Comparison of ENCODE assay signal across 8 cellular contexts in the genomic region with DNA sequence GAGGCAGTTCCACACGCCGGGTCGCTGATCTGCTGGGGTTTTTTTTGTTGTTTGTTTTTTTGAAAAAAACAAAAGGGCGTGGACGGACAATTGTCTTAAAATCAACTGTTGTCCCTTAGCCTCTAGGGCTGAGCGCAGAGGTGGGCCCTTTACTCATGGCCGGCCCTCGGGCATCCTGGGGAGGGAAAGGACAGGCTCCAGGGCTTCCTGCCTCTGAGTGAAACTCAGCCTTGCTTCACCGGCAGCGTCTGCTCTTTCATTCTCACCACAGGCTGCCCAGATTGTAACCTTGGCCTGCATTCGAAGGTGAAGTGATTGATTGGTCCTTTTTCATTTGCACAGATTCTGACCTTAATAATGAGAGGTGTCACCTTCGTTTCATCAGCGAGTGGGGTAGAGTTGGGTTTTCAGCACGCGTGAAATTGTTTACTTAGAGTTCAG. TPM values are rescaled to one million over a fixed set of nuclear protein-coding genes. Genes with fewer than 3 reads are reported as not detected.
A peak's percentile ranks its signal among the peaks of the same experiment; 100 is the strongest.
DNase-seq lines count a peak whose midpoint lies in the region; ATAC-seq and TF ChIP-seq lines count a peak whose summit lies in the region.

No MANE protein-coding gene starts in this region.

- POLR2A ChIA-PET in HCT116 (lab: Charles Lee): no interaction called here
- POLR2A ChIA-PET in activated B cell treated with CpG ODN at 0.5 μM for 24 hours (lab: Charles Lee): no interaction called here

- ATAC-seq in HCT116: peak; percentile 8
- ATAC-seq in activated B cell treated with CpG ODN at 0.5 μM for 24 hours (ENCODE audit: low read depth): peak; percentile 18
- peak; percentile 46 for ATAC-seq in stimulated activated effector memory CD8-positive, alpha-beta T cell treated with anti-CD3 and anti-CD28 coated beads, Interleukin-12 subunit alpha, Interleukin-12 subunit beta, amount 100 ng/mL, for 72 hours

- peaks cover 11% of the 10 kb centered on the region for H3K36me3 Mint-ChIP-seq in activated B cell treated with CpG ODN at 0.5 μM for 24 hours (ENCODE audit: low read depth)
- peaks cover 21% of the 10 kb centered on the region for H3K36me3 Mint-ChIP-seq in stimulated activated effector memory CD8-positive, alpha-beta T cell treated with anti-CD3 and anti-CD28 coated beads, Interleukin-12 subunit alpha, Interleukin-12 subunit beta, amount 100 ng/mL, for 72 hours

- DNase-seq in activated gamma-delta T cell treated with Interleukin-2 at 50 U/mL for 16 hours (peak; percentile 24), activated gamma-delta T cell (lab: John Stamatoyannopoulos, UW) (no peak), HCT116 (ENCODE audit: low read depth, low spot score) (no peak), MG63 (peak; percentile 71), activated B cell treated with CpG ODN at 0.5 μM for 24 hours (no peak), midbrain (lab: John Stamatoyannopoulos, UW) (peak; percentile 23)
- DNase-seq in effector CD4-positive, alpha-beta T cell: peak; percentile 20
- no peak for DNase-seq in stimulated activated effector memory CD8-positive, alpha-beta T cell treated with anti-CD3 and anti-CD28 coated beads, Interleukin-12 subunit alpha, Interleukin-12 subunit beta, amount 100 ng/mL, for 72 hours (ENCODE audit: low spot score in 2 of 2)

- no peak for TF ChIP-seq POLR2A in HCT116 (IDR thresholded peaks at IDR 0.05; ENCODE audit: borderline replicate concordance, extremely low read depth, insufficient read depth, insufficient read length)

- intact Hi-C loops in HCT116 (cut with micrococcal nuclease) (no loop called here), activated B cell treated with CpG ODN at 0.5 μM for 24 hours (cut with micrococcal nuclease) (loop anchor here (5.0 kb wide), 4 partner anchors 48 to 913 kb away; no protein-coding TSS in a partner anchor)

- H3K9me3 Mint-ChIP-seq in activated B cell treated with CpG ODN at 0.5 μM for 24 hours: no peaks in the 10 kb centered on the region
- no peaks in the 10 kb centered on the region for H3K9me3 Mint-ChIP-seq in stimulated activated effector memory CD8-positive, alpha-beta T cell treated with anti-CD3 and anti-CD28 coated beads, Interleukin-12 subunit alpha, Interleukin-12 subunit beta, amount 100 ng/mL, for 72 hours

- H3K27me3 ChIP-seq in HCT116 (ENCODE audit: insufficient read depth, low read length) (no peaks in the 10 kb centered on the region), MG63 (no peaks in the 10 kb centered on the region)

- peaks cover 20% of the 10 kb centered on the region for H3K4me1 Mint-ChIP-seq in activated B cell treated with CpG ODN at 0.5 μM for 24 hours
- peaks cover 29% of the 10 kb centered on the region for H3K4me1 Mint-ChIP-seq in stimulated activated effector memory CD8-positive, alpha-beta T cell treated with anti-CD3 and anti-CD28 coated beads, Interleukin-12 subunit alpha, Interleukin-12 subunit beta, amount 100 ng/mL, for 72 hours

- CTCF ChIA-PET in HCT116 (lab: Charles Lee): no interaction called here
- CTCF ChIA-PET in activated B cell treated with CpG ODN at 0.5 μM for 24 hours (lab: Charles Lee): no interaction called here

- H3K4me1 ChIP-seq in HCT116 (ENCODE audit: control insufficient read depth in 1 of 2, insufficient read depth in 2 of 2, low read length in 2 of 2): peaks cover 13 to 26% of the 10 kb centered on the region in 2 experiments

- no peak overlapping the region for H2AFZ ChIP-seq in HCT116 (ENCODE audit: low read depth, low read length, poor library complexity, severe bottlenecking)

- H3K36me3 ChIP-seq in HCT116 (ENCODE audit: control insufficient read depth in 1 of 2, insufficient read depth in 2 of 2, low read length in 2 of 2) (0 out of 4 replicates have a peak, but pooled peaks cover 0 to 3% of the 10 kb centered on the region in 2 experiments), MG63 (peaks cover 23% of the 10 kb centered on the region)

- peak overlapping the region; percentile 81 for H3K27ac ChIP-seq in HCT116 (ENCODE audit: low read depth, low read length)

- TF ChIP-seq RAD21 in HCT116 (IDR thresholded peaks at IDR 0.05; ENCODE audit: low read depth): no peak

- H3K4me2 ChIP-seq in HCT116 (ENCODE audit: low read length): peak overlapping the region; percentile 89

- RAD21 ChIA-PET in HCT116 (lab: Charles Lee; ENCODE audit: low non-redundant PET in 1 of 2, low total read pairs in 2 of 2, uncharacterized antibody in 2 of 2, unreplicated experiment in 2 of 2): no interaction called here

- H3K9me2 ChIP-seq in HCT116 (ENCODE audit: insufficient read depth): no peaks in the 10 kb centered on the region

- TF ChIP-seq CTCF in HCT116 (IDR thresholded peaks at IDR 0.05 in 2 of 3, conservative IDR thresholded peaks at IDR 0.05 in 1 of 3; ENCODE audit: borderline replicate concordance in 1 of 3, insufficient read depth in 1 of 3, low read depth in 2 of 3, low read length in 2 of 3) (no peak), activated B cell treated with CpG ODN at 0.5 μM for 24 hours (IDR thresholded peaks at IDR 0.05) (no peak)

- peaks cover 10% of the 10 kb centered on the region; the same call in 1 of the 2 replicates for H4K20me1 ChIP-seq in HCT116 (ENCODE audit: insufficient read depth)

- peaks cover 51% of the 10 kb centered on the region for H3K79me2 ChIP-seq in HCT116 (ENCODE audit: insufficient read depth, low read length)

- peak overlapping the region; percentile 94 for H3K27ac Mint-ChIP-seq in activated B cell treated with CpG ODN at 0.5 μM for 24 hours
- peak overlapping the region; percentile 97 for H3K27ac Mint-ChIP-seq in stimulated activated effector memory CD8-positive, alpha-beta T cell treated with anti-CD3 and anti-CD28 coated beads, Interleukin-12 subunit alpha, Interleukin-12 subunit beta, amount 100 ng/mL, for 72 hours

- TSS peak; percentile 58 for BruUV-seq in HCT116 (replicated peaks; lab: Mats Ljungman, UMichigan)

- H3K9me3 ChIP-seq in HCT116 (ENCODE audit: control insufficient read depth in 1 of 2, insufficient read depth in 1 of 2, low read depth in 1 of 2, low read length in 2 of 2) (no peaks in the 10 kb centered on the region), MG63 (0 out of 2 replicates have a peak, but pooled peaks cover under 1% of the 10 kb centered on the region)

- no peaks in the 10 kb centered on the region for H3K27me3 Mint-ChIP-seq in activated B cell treated with CpG ODN at 0.5 μM for 24 hours

- H3K4me3 Mint-ChIP-seq in activated B cell treated with CpG ODN at 0.5 μM for 24 hours: peak overlapping the region; percentile 94
- peak overlapping the region; percentile 94 for H3K4me3 Mint-ChIP-seq in stimulated activated effector memory CD8-positive, alpha-beta T cell treated with anti-CD3 and anti-CD28 coated beads, Interleukin-12 subunit alpha, Interleukin-12 subunit beta, amount 100 ng/mL, for 72 hours

- H3K4me3 ChIP-seq in HCT116 (replicated peaks in 1 of 2; ENCODE audit: low read depth in 1 of 2, low read length in 2 of 2) (peak overlapping the region; percentile 75 to 85), MG63 (peak overlapping the region; percentile 95)

- peak overlapping the region; percentile 89 for H3K9ac ChIP-seq in HCT116 (ENCODE audit: low read length)

TF ChIP-seq in HCT116, 20 proteins besides CTCF, POLR2A, EP300 and RAD21 (continues in another document):
- TF ChIP-seq ATF3 (IDR thresholded peaks at IDR 0.05) (no peak), ELF1 (IDR thresholded peaks at IDR 0.05; ENCODE audit: borderline replicate concordance, low read depth) (no peak), CBX3 (IDR thresholded peaks at IDR 0.05; ENCODE audit: low read depth) (no peak), FOSL1 (IDR thresholded peaks at IDR 0.05; ENCODE audit: low read depth) (no peak), YY1 (IDR thresholded peaks at IDR 0.05; ENCODE audit: extremely low read depth, insufficient replicate concordance, low read depth, low read length) (no peak), REST (IDR thresholded peaks at IDR 0.05; ENCODE audit: low read depth) (no peak), EZH2phosphoT487 (IDR thresholded peaks at IDR 0.05; ENCODE audit: borderline replicate concordance) (no peak)

RNA-seq across cellular contexts. Expression of gene SMIM13, which starts 0.8 kb away (rescaled TPM):
- total RNA-seq in HCT116 (2021; ENCODE audit: unreplicated experiment) (15.7 TPM), activated B cell treated with CpG ODN at 0.5 μM for 24 hours (5.8 and 5.9 TPM in 2 replicates)
- polyA plus RNA-seq in HCT116 (2012): 6.6 and 7.5 TPM in 2 replicates
- total RNA-seq in MG63 (2014; rRNA removed; shearing (Covaris generic); ENCODE audit: low replicate concordance): 18.6 and 27.3 TPM in 2 replicates

RNA-seq across cellular contexts. Expression of gene ERVFRD-1, which starts 17.1 kb away (rescaled TPM):
- not detected for total RNA-seq in HCT116 (2021; ENCODE audit: unreplicated experiment)
- 0.03 and 0.05 TPM in 2 replicates for polyA plus RNA-seq in HCT116 (2012)
- total RNA-seq in MG63 (2014; rRNA removed; shearing (Covaris generic); ENCODE audit: low replicate concordance): not detected in 2 replicates
- total RNA-seq in activated B cell treated with CpG ODN at 0.5 μM for 24 hours: not detected in 2 replicates

RNA-seq across cellular contexts. Expression of gene ELOVL2, which starts 50.3 kb away (rescaled TPM):
- 0.07 TPM for total RNA-seq in HCT116 (2021; ENCODE audit: unreplicated experiment)
- 0.04 TPM in 2 replicates for polyA plus RNA-seq in HCT116 (2012)
- 41.8 and 56.3 TPM in 2 replicates for total RNA-seq in MG63 (2014; rRNA removed; shearing (Covaris generic); ENCODE audit: low replicate concordance)
- not detected in 2 replicates for total RNA-seq in activated B cell treated with CpG ODN at 0.5 μM for 24 hours

Comparison
In these comparisons a context has a peak if more than half of its experiments do, and no peak if none do; other contexts are left out.
1. DNase-seq: peak in activated gamma-delta T cell treated with Interleukin-2 at 50 U/mL for 16 hours (single experiment), MG63 (single experiment), effector CD4-positive, alpha-beta T cell (single experiment) and midbrain (single experiment); none in activated gamma-delta T cell (single experiment), HCT116 (single experiment), activated B cell treated with CpG ODN at 0.5 μM for 24 hours (single experiment) and stimulated activated effector memory CD8-positive, alpha-beta T cell treated with anti-CD3 and anti-CD28 coated beads, Interleukin-12 subunit alpha, Interleukin-12 subunit beta, amount 100 ng/mL, for 72 hours (0 of 2).
2. RNA of gene ELOVL2, which starts 50.3 kb away (total RNA-seq): 41.8 to 56.3 TPM in MG63; 0.07 TPM in HCT116 (single experiment) and not detected in activated B cell treated with CpG ODN at 0.5 μM for 24 hours; every median in the first group is over 10 times any median in the second.
3. Peak in every context shown above with its lines, with median percentiles within 50 percentile points of each other: ATAC-seq.